In the genomic region with DNA sequence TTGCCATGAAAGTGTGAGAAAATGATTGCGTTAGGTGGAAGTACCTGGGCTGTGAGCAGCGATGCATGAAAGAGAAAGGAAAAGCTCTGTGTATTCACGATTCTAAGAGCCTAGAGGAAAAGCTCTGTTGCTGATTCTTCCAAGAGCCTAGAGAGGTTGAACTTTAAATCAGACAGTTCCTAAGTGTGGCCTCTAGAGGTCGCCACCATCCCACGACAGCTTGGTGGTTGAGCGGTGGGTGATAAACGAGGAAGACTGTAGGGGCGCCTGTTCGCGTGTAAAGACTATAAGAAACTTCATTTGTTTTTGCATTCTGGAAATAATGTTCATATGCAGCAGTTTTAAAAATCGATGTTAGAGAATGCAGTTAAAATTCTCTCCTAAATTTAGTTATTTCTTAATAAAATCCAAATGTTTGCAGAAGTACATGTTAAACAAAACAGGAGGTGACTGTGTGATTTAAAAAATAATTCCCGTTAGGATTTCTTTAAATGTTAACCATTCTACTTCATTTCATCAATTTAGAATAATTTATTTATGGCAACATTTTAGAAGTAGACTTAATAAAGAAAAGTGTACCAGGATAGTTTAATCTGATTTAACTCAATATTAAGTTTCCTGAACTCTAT, we compare ENCODE assay signal across 8 cellular contexts.
DNase-seq lines count a peak whose midpoint lies in the region; TF ChIP-seq lines count a peak whose summit lies in the region.

No MANE protein-coding gene starts in this region.

- no peaks in the 10 kb centered on the region for H3K36me3 ChIP-seq in testis (ENCODE audit: low read depth, missing control alignments)

- no peak for TF ChIP-seq POLR2A in testis (IDR thresholded peaks at IDR 0.05)

- in situ Hi-C loops in GM13976 (cut with MboI; ENCODE audit: low sequenced_read_pairs, unreplicated experiment) = no loop called here

- TF ChIP-seq CTCF in AG09309 (IDR thresholded peaks at IDR 0.05; ENCODE audit: control insufficient read depth, insufficient read depth, low read depth, low read length, missing control alignments) = peak; percentile 56
- TF ChIP-seq CTCF in GM13976 (IDR thresholded peaks at IDR 0.05; ENCODE audit: borderline replicate concordance, control extremely low read depth, extremely low read depth, insufficient read depth, missing control alignments) = peak; percentile 54
- TF ChIP-seq CTCF in testis (IDR thresholded peaks at IDR 0.05) = peak in 2 of 3 experiments; percentile 73 to 75

- intact Hi-C loops in testis (cut with DNase I; ENCODE audit: low total_unique reads) = no loop called here

- 21 to 22% methylated on average over 12 of the region's 12 CpGs for WGBS in testis, 2 donors

- no peaks in the 10 kb centered on the region for H3K4me1 ChIP-seq in testis

- no peak overlapping the region for H3K4me3 ChIP-seq in AG09309 (ENCODE audit: control insufficient read depth, low read depth, low read length)
- H3K4me3 ChIP-seq in testis = no peak overlapping the region

- no peak overlapping the region for H3K27ac ChIP-seq in testis

- no peaks in the 10 kb centered on the region for H3K9me3 ChIP-seq in testis

- H3K27me3 ChIP-seq in testis = no peaks in the 10 kb centered on the region

- no peak for DNase-seq in AG09309 (ENCODE audit: low read depth)
- peak; percentile 67 for DNase-seq in GM13976 (ENCODE audit: low spot score)
- DNase-seq in HuH-7.5 (ENCODE audit: low spot score) = peak; percentile 54
- DNase-seq in OCI-M2 (lab: John Stamatoyannopoulos, UW; ENCODE audit: unreplicated experiment) = peak; percentile 5
- DNase-seq in activated effector memory CD4-positive, alpha-beta T cell treated with anti-CD3 and anti-CD28 coated beads, Interleukin-2, amount 50 U/mL, for 16 hours = peak; percentile 81
- peak; percentile 5 for DNase-seq in iris pigment epithelial cell (ENCODE audit: low read depth)
- peak; percentile 70 for DNase-seq in testis
- DNase-seq in cortex of kidney (lab: John Stamatoyannopoulos, UW) = no peak

Comparison
In these comparisons a context has a peak if more than half of its experiments do, and no peak if none do; other contexts are left out.
1. DNase-seq: peak in GM13976 (single experiment), HuH-7.5 (single experiment), OCI-M2 (single experiment), activated effector memory CD4-positive, alpha-beta T cell treated with anti-CD3 and anti-CD28 coated beads, Interleukin-2, amount 50 U/mL, for 16 hours (single experiment), iris pigment epithelial cell (single experiment) and testis (single experiment); none in AG09309 (single experiment) and cortex of kidney (single experiment).
2. Peak in every context shown above with its lines, with median percentiles within 50 percentile points of each other: CTCF ChIP-seq.